Comparison of ENCODE assay signal across 28 cellular contexts in genomic region chr12:111255261-111255660, GRCh38.
"Had no signal": no experiment of that assay in that cellular context is flagged by ENCODE, and none has a peak within 500 bp of the region (broad histone marks: within the 10 kb centered on the region; RNA-seq: fewer than 3 reads in every experiment).

No MANE protein-coding gene starts in this region.

- ATAC-seq: stimulated activated memory B cell treated with anti-CD40 and anti-IgM and Interleukin-4, amounts not matched to agents 10 μg/mL and 1 μg/mL and 100 μg/mL, for 72 hours; stimulated activated naive B cell treated with anti-CD40 and anti-IgM and Interleukin-4, amounts not matched to agents 10 μg/mL and 1 μg/mL and 100 μg/mL, for 72 hours; stimulated activated naive CD8-positive, alpha-beta T cell treated with anti-CD3 and anti-CD28 coated beads, Interleukin-15, amount 100 ng/mL, for 72 hours; stimulated activated naive CD8-positive, alpha-beta T cell treated with anti-CD3 and anti-CD28 coated beads, Interleukin-15, Interleukin-2, amounts not matched to agents 100 U/mL and 50 U/mL, for 24 hours; upper lobe of right lung had no signal

- H3K4me1 Mint-ChIP-seq: stimulated activated memory B cell treated with anti-CD40 and anti-IgM and Interleukin-4, amounts not matched to agents 10 μg/mL and 1 μg/mL and 100 μg/mL, for 72 hours had no signal

- H3K27ac ChIP-seq: stomach, suprapubic skin, testis, thoracic aorta, thyroid gland, tibial artery, tibial nerve, transverse colon, upper lobe of left lung, upper lobe of right lung, uterus, vagina had no signal

- H3K4me3 ChIP-seq: stomach, suprapubic skin, testis, thoracic aorta, thyroid gland, tibial artery, tibial nerve, transverse colon, upper lobe of left lung, upper lobe of right lung, uterus, vagina had no signal

- DNase-seq: stimulated activated CD4-positive, alpha-beta T cell treated with anti-CD3 and anti-CD28 coated beads, Interleukin-2, amount 100 ng/mL, for 48 hours; stimulated activated CD4-positive, alpha-beta T cell treated with anti-CD3 and anti-CD28 coated beads, Interleukin-4, amount 100 ng/mL, for 1 hour; stimulated activated CD4-positive, alpha-beta T cell treated with anti-CD3 and anti-CD28 coated beads, Interleukin-4, amount 100 ng/mL, for 24 hours; stimulated activated CD4-positive, alpha-beta T cell treated with anti-CD3 and anti-CD28 coated beads, Interleukin-4, amount 100 ng/mL, for 4 hours; stimulated activated CD8-positive, alpha-beta memory T cell treated with anti-CD3 and anti-CD28 coated beads, Interleukin-4, amount 100 ng/mL, for 48 hours; stimulated activated naive B cell treated with anti-CD40 and anti-IgM and Interleukin-4, amounts not matched to agents 10 μg/mL and 1 μg/mL and 100 μg/mL, for 72 hours; stimulated activated naive CD4-positive, alpha-beta T cell; stimulated activated naive CD4-positive, alpha-beta T cell treated with Interleukin-2 at 50 U/mL for 16 hours; stimulated activated naive CD8-positive, alpha-beta T cell treated with anti-CD3 and anti-CD28 coated beads, Interleukin-15, amount 100 ng/mL, for 72 hours; stimulated activated naive CD8-positive, alpha-beta T cell treated with anti-CD3 and anti-CD28 coated beads, Interleukin-15, Interleukin-2, amounts not matched to agents 100 U/mL and 50 U/mL, for 24 hours; stomach; substantia nigra; testis; thyroid gland; tibial artery; transverse colon; trophoblast cell; upper lobe of left lung; upper lobe of right lung; uterus had no signal

- H3K27me3 ChIP-seq: testis, thyroid gland, tibial nerve, transverse colon, upper lobe of left lung, uterus, vagina had no signal

- H3K9me3 Mint-ChIP-seq: stimulated activated naive CD8-positive, alpha-beta T cell treated with anti-CD3 and anti-CD28 coated beads, Interleukin-15, Interleukin-2, amounts not matched to agents 100 ng/mL and 50 ng/mL, for 24 hours; type B pancreatic cell had no signal

- H3K4me3 Mint-ChIP-seq: stimulated activated effector memory CD8-positive, alpha-beta T cell treated with anti-CD3 and anti-CD28 coated beads, Interleukin-12 subunit alpha, Interleukin-12 subunit beta, amount 100 ng/mL, for 72 hours; stimulated activated memory B cell treated with anti-CD40 and anti-IgM and Interleukin-4, amounts not matched to agents 10 μg/mL and 1 μg/mL and 100 μg/mL, for 72 hours; stimulated activated naive B cell treated with anti-CD40 and anti-IgM and Interleukin-4, amounts not matched to agents 10 μg/mL and 1 μg/mL and 100 μg/mL, for 72 hours; stimulated activated naive CD8-positive, alpha-beta T cell treated with anti-CD3 and anti-CD28 coated beads, Interleukin-15, amount 100 ng/mL, for 72 hours; stimulated activated naive CD8-positive, alpha-beta T cell treated with anti-CD3 and anti-CD28 coated beads, Interleukin-15, Interleukin-2, amounts not matched to agents 100 ng/mL and 50 ng/mL, for 24 hours; type B pancreatic cell had no signal

- H3K36me3 Mint-ChIP-seq: stimulated activated effector memory CD8-positive, alpha-beta T cell treated with anti-CD3 and anti-CD28 coated beads, Interleukin-12 subunit alpha, Interleukin-12 subunit beta, amount 100 ng/mL, for 72 hours; stimulated activated memory B cell treated with anti-CD40 and anti-IgM and Interleukin-4, amounts not matched to agents 10 μg/mL and 1 μg/mL and 100 μg/mL, for 72 hours; stimulated activated naive B cell treated with anti-CD40 and anti-IgM and Interleukin-4, amounts not matched to agents 10 μg/mL and 1 μg/mL and 100 μg/mL, for 72 hours; type B pancreatic cell had no signal

- H3K27me3 Mint-ChIP-seq: stimulated activated naive CD8-positive, alpha-beta T cell treated with anti-CD3 and anti-CD28 coated beads, Interleukin-15, amount 100 ng/mL, for 72 hours had no signal

- H3K27ac Mint-ChIP-seq: stimulated activated effector memory CD8-positive, alpha-beta T cell treated with anti-CD3 and anti-CD28 coated beads, Interleukin-12 subunit alpha, Interleukin-12 subunit beta, amount 100 ng/mL, for 72 hours; stimulated activated memory B cell treated with anti-CD40 and anti-IgM and Interleukin-4, amounts not matched to agents 10 μg/mL and 1 μg/mL and 100 μg/mL, for 72 hours; stimulated activated naive B cell treated with anti-CD40 and anti-IgM and Interleukin-4, amounts not matched to agents 10 μg/mL and 1 μg/mL and 100 μg/mL, for 72 hours; stimulated activated naive CD8-positive, alpha-beta T cell treated with anti-CD3 and anti-CD28 coated beads, Interleukin-15, amount 100 ng/mL, for 72 hours; stimulated activated naive CD8-positive, alpha-beta T cell treated with anti-CD3 and anti-CD28 coated beads, Interleukin-15, Interleukin-2, amounts not matched to agents 100 ng/mL and 50 ng/mL, for 24 hours; type B pancreatic cell had no signal

- H3K9me3 ChIP-seq: stomach, suprapubic skin, testis, thoracic aorta, thyroid gland, tibial artery, tibial nerve, transverse colon, upper lobe of left lung, upper lobe of right lung, uterus, vagina had no signal

- H3K36me3 ChIP-seq: stomach, suprapubic skin, thoracic aorta, thyroid gland, tibial artery, tibial nerve, transverse colon, upper lobe of left lung, upper lobe of right lung, uterus, vagina had no signal

- H3K4me1 ChIP-seq: stomach, suprapubic skin, testis, tibial artery, tibial nerve, transverse colon, upper lobe of left lung, upper lobe of right lung, uterus, vagina had no signal
